9 cellular contexts compared by ENCODE assay signal in the genomic region with DNA sequence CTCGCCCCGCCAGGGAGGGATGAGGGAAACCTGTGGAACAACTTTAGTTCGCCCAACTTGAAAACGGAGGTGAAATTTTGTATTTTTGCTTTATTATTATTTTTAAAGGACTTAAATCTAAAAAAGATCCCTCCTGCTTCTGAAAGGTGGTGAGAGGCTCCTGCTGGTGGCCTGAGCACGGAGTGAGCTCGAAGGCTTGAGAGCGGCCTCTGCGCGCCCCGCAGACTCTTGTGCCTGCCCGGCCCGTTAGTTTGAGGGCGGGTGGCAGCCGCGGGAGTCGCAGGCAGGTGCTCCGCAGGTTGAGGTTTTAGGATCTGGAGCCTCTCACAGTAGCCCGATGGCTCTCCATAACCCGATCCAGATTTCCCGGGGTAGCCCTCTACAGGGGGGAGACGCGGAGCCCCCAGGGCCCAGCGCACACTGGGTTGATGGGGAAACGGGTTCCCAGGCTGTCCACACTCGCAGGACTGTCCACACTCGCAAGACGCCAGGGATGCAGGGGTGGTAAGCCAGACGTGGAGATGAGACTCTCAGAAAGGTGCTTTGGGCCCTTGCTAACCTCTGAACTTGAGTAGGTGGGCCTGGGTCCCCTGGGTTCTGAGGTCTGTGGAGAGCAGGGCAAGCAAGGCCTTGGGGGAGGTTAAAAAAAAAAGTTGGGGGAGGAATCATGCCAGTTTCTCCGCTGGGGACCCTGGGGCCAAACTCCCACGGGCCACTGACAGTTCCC. TPM values are rescaled to one million over a fixed set of nuclear protein-coding genes. Genes with fewer than 3 reads are reported as not detected.
DNase-seq lines count a peak whose midpoint lies in the region; ATAC-seq and TF ChIP-seq lines count a peak whose summit lies in the region.
"Had no signal": no experiment of that assay in that cellular context is flagged by ENCODE, and none has a peak within 500 bp of the region (broad histone marks: within the 10 kb centered on the region; RNA-seq: fewer than 3 reads in every experiment).

No MANE protein-coding gene starts in this region.

- intact Hi-C loops in spleen (cut with DNase I; ENCODE audit: low total_unique reads), result no loop called here

- no peak for ATAC-seq in activated naive CD4-positive, alpha-beta T cell treated with anti-CD3 and anti-CD28 coated beads, Interleukin-2, amount 50 U/mL, for 72 hours
- no peak for ATAC-seq in HG02938 (IDR thresholded peaks at IDR 0.05; ENCODE audit: unreplicated experiment)

- H3K4me1 ChIP-seq in iPS-15b (ENCODE audit: control insufficient read depth, insufficient read depth, low read length), result peaks cover 6% of the 10 kb centered on the region
- peaks cover 31 to 73% (median 51%) of the 10 kb centered on the region in 6 donors for H3K4me1 ChIP-seq in spleen

- H3K27me3 ChIP-seq in iPS-15b (ENCODE audit: control insufficient read depth, insufficient read depth, low read length) (peaks cover 67% of the 10 kb centered on the region), spleen (replicated peaks in 1 of 7) (peaks cover 0 to 66% (median 54%) of the 10 kb centered on the region in 7 donors)

- H3K4me3 ChIP-seq in iPS-15b (ENCODE audit: low read depth, low read length) (peak overlapping the region; percentile 60), spleen (peak overlapping the region; percentile 45 to 84 (median 62))

- TF ChIP-seq CTCF in spleen (IDR thresholded peaks at IDR 0.05 in 8 of 11, conservative IDR thresholded peaks at IDR 0.05 in 3 of 11), result no peak

- no peak overlapping the region for H3K9ac ChIP-seq in iPS-15b (ENCODE audit: low read depth, low read length)

- H3K27ac ChIP-seq in spleen, result peak overlapping the region; percentile 22 to 89 (median 82)
- H3K27ac ChIP-seq: 22Rv1 had no signal

- H3K9me3 ChIP-seq in iPS-15b (ENCODE audit: control insufficient read depth, insufficient read depth, low read length), result no peaks in the 10 kb centered on the region
- no peaks in the 10 kb centered on the region for H3K9me3 ChIP-seq in spleen

- WGBS in spleen, 5 donors, result 15 to 21% (median 17%) methylated on average over 24 to 30 of the region's 30 CpGs

- H3K9me3 Mint-ChIP-seq in activated naive CD4-positive, alpha-beta T cell treated with anti-CD3 and anti-CD28 coated beads, Interleukin-2, amount 50 U/mL, for 72 hours, result no peaks in the 10 kb centered on the region

- no peak for TF ChIP-seq POLR2A in spleen (IDR thresholded peaks at IDR 0.05)

- H3K36me3 ChIP-seq in iPS-15b (ENCODE audit: control insufficient read depth, insufficient read depth, low read length) (no peaks in the 10 kb centered on the region), spleen (no peaks in the 10 kb centered on the region)

- peak overlapping the region; percentile 65 to 98 for H3K27ac Mint-ChIP-seq in activated naive CD4-positive, alpha-beta T cell treated with anti-CD3 and anti-CD28 coated beads, Interleukin-2, amount 50 U/mL, for 72 hours

- DNase-seq in DMS53 (lab: John Stamatoyannopoulos, UW) (peak; percentile 9), DMS53 treated with DMSO at 0.1 percent for 48 hours (lab: John Stamatoyannopoulos, UW; ENCODE audit: unreplicated experiment) (no peak), spleen (peak; percentile 89), activated gamma-delta T cell treated with Interleukin-2 at 50 U/mL for 16 hours (no peak), SIG-M5 treated with dmso at 0.1 percent for 504 hours (lab: John Stamatoyannopoulos, UW; ENCODE audit: unreplicated experiment) (no peak)
- peak; percentile 16 to 56 for DNase-seq in activated naive CD4-positive, alpha-beta T cell treated with anti-CD3 and anti-CD28 coated beads, Interleukin-2, amount 50 U/mL, for 72 hours (ENCODE audit: low spot score in 2 of 2)

- peaks cover 5 to 35% of the 10 kb centered on the region in 2 donors for H3K36me3 Mint-ChIP-seq in activated naive CD4-positive, alpha-beta T cell treated with anti-CD3 and anti-CD28 coated beads, Interleukin-2, amount 50 U/mL, for 72 hours

RNA-seq across cellular contexts. Expression of a gene that starts 46.3 kb away (rescaled TPM):
- 10 to 100 TPM; 14.3 to 20.1 TPM for total RNA-seq in activated naive CD4-positive, alpha-beta T cell treated with anti-CD3 and anti-CD28 coated beads, Interleukin-2, amount 50 U/mL, for 72 hours
- total RNA-seq in spleen, result 10 to 100 TPM in 1 of 7 donors, 1 to 10 TPM in 6; 3.1 to 16.8 (median 6.7) TPM
- polyA plus RNA-seq in spleen, result 1 to 10 TPM; 3.5 to 4.2 (median 3.8) TPM

Comparison
In these comparisons a context has a peak if more than half of its experiments do, and no peak if none do; other contexts are left out.
1. DNase-seq: peak in DMS53 (single experiment), activated naive CD4-positive, alpha-beta T cell treated with anti-CD3 and anti-CD28 coated beads, Interleukin-2, amount 50 U/mL, for 72 hours (2 of 2) and spleen (single experiment); none in DMS53 treated with DMSO at 0.1 percent for 48 hours (single experiment), activated gamma-delta T cell treated with Interleukin-2 at 50 U/mL for 16 hours (single experiment) and SIG-M5 treated with dmso at 0.1 percent for 504 hours (single experiment).